8 cellular contexts compared by ENCODE assay signal in genomic region chr11:27720277-27720830, GRCh38. TPM values are rescaled to one million over a fixed set of nuclear protein-coding genes. Genes with fewer than 3 reads are reported as not detected.
DNase-seq lines count a peak whose midpoint lies in the region; ATAC-seq and TF ChIP-seq lines count a peak whose summit lies in the region.

No MANE protein-coding gene starts in this region.

- H3K4me1 Mint-ChIP-seq in Calu3 (ENCODE audit: low read depth, unreplicated experiment) (peaks cover 15% of the 10 kb centered on the region), brain (peaks cover 53% of the 10 kb centered on the region)

- peaks cover 75% of the 10 kb centered on the region for H3K27me3 Mint-ChIP-seq in Calu3 (ENCODE audit: unreplicated experiment)
- peaks cover 94% of the 10 kb centered on the region for H3K27me3 Mint-ChIP-seq in brain

- TF ChIP-seq CTCF in Calu3 (IDR thresholded peaks at IDR 0.05; ENCODE audit: unreplicated experiment) = no peak
- peak; percentile 13 to 72 for TF ChIP-seq CTCF in brain (conservative IDR thresholded peaks at IDR 0.05)
- no peak for TF ChIP-seq CTCF in right lobe of liver (IDR thresholded peaks at IDR 0.05)

- H3K36me3 ChIP-seq in right lobe of liver = no peaks in the 10 kb centered on the region

- intact Hi-C loops in Calu3 (cut with micrococcal nuclease; ENCODE audit: unreplicated experiment) (no loop called here), right lobe of liver (cut with DNase I) (no loop called here)

- H3K27ac Mint-ChIP-seq in Calu3 (ENCODE audit: unreplicated experiment) (no peak overlapping the region), brain (peak overlapping the region in 4 of 5 experiments; percentile 36 to 92 (median 69))

- H3K36me3 Mint-ChIP-seq in Calu3 (ENCODE audit: insufficient read depth, unreplicated experiment) (peaks cover 26% of the 10 kb centered on the region), brain (no peaks in the 10 kb centered on the region)

- BruUV-seq in Calu3 (replicated peaks; lab: Mats Ljungman, UMichigan) = no TSS peak

- 8% methylated on average over 16 of the region's 25 CpGs for WGBS in right lobe of liver (ENCODE audit: insufficient coverage, low coverage, low lambda C conversion rate, missing lambda C conversion rate)

- peak in 2 of 4 donors; percentile 28 to 52 for ATAC-seq in right lobe of liver
- no peak for ATAC-seq in HG03097 (IDR thresholded peaks at IDR 0.05; ENCODE audit: low FRiP score, unreplicated experiment)
- no peak for ATAC-seq in GM21528 (IDR thresholded peaks at IDR 0.05; ENCODE audit: low FRiP score, unreplicated experiment)

- H3K27me3 ChIP-seq in right lobe of liver = peaks cover 2 to 37% of the 10 kb centered on the region in 2 donors

- CTCF ChIA-PET in Calu3 (lab: Charles Lee) = no interaction called here

- no peaks in the 10 kb centered on the region for H3K9me3 Mint-ChIP-seq in Calu3 (ENCODE audit: low read depth, unreplicated experiment)
- peaks cover 0 to 4% (median 3%) of the 10 kb centered on the region in 5 experiments for H3K9me3 Mint-ChIP-seq in brain

- peak; percentile 67 for DNase-seq in Calu3
- peak; percentile 81 for DNase-seq in HuH-7 (ENCODE audit: low spot score)
- peak in 2 of 3 donors; percentile 20 to 42 for DNase-seq in right lobe of liver
- no peak for DNase-seq in DMS153 treated with DMSO at 0.1 percent for 48 hours (lab: John Stamatoyannopoulos, UW; ENCODE audit: unreplicated experiment)
- no peak for DNase-seq in stimulated activated CD4-positive, alpha-beta T cell treated with anti-CD3 and anti-CD28 coated beads, Interleukin-1b, Interleukin-23, amount 100 ng/mL, for 48 hours

- H3K4me3 Mint-ChIP-seq in Calu3 (ENCODE audit: low read depth, unreplicated experiment) (peak overlapping the region; percentile 89), brain (peak overlapping the region; percentile 85 to 93 (median 91))

- H3K9me3 ChIP-seq in right lobe of liver = no peaks in the 10 kb centered on the region

- TF ChIP-seq POLR2A in right lobe of liver (IDR thresholded peaks at IDR 0.05) = no peak

- H3K27ac ChIP-seq in right lobe of liver = no peak overlapping the region

- peaks cover 0 to 9% (median 4%) of the 10 kb centered on the region in 4 donors for H3K4me1 ChIP-seq in right lobe of liver

- no peak overlapping the region for H3K4me3 ChIP-seq in right lobe of liver

RNA-seq across cellular contexts. Expression of gene BDNF, which starts 20.1 kb away (rescaled TPM):
- total RNA-seq in Calu3 (2022) = 7.9 and 8.3 TPM in 2 replicates
- 0.10 TPM for polyA plus RNA-seq in brain (ENCODE audit: insufficient read depth, low read depth, low replicate concordance)
- under 1 TPM in 3 of 6 experiments, not detected in 3; 0.06 to 0.27 (median 0.12) TPM for total RNA-seq in right lobe of liver

Comparison
In these comparisons a context has a peak if more than half of its experiments do, and no peak if none do; other contexts are left out.
1. DNase-seq: peak in Calu3 (single experiment), HuH-7 (single experiment) and right lobe of liver (2 of 3); none in DMS153 treated with DMSO at 0.1 percent for 48 hours (single experiment) and stimulated activated CD4-positive, alpha-beta T cell treated with anti-CD3 and anti-CD28 coated beads, Interleukin-1b, Interleukin-23, amount 100 ng/mL, for 48 hours (single experiment).
2. CTCF ChIP-seq: peak in brain (2 of 2); none in Calu3 (single experiment) and right lobe of liver (0 of 4).